ENCODE assay signal across 1 cellular context in genomic region chr17:31558748-31559646, GRCh38.
TF ChIP-seq lines count a peak whose summit lies in the region.

No MANE protein-coding gene starts in this region.

TF ChIP-seq in K562, 482 proteins besides CTCF, POLR2A, EP300 and RAD21 (continued from another document and continues in another):
- TF ChIP-seq HNRNPLL (IDR thresholded peaks at IDR 0.05; ENCODE audit: low read depth, low read length, poor library complexity, severe bottlenecking) = no peak
- TF ChIP-seq BHLHE40 (IDR thresholded peaks at IDR 0.05; ENCODE audit: low read length) = 0 out of 2 replicates have a peak, but pooled peaks have one; percentile 9
- TF ChIP-seq GATAD2B (IDR thresholded peaks at IDR 0.05; ENCODE audit: borderline replicate concordance) = 0 out of 2 replicates have a peak, but pooled peaks have one; percentile 53
- TF ChIP-seq KDM2B (CRISPR knock-in tag; IDR thresholded peaks at IDR 0.05) = 0 out of 2 replicates have a peak, but pooled peaks have one; percentile 71
- TF ChIP-seq SIN3B (IDR thresholded peaks at IDR 0.05; ENCODE audit: low read depth) = peak; percentile 22; the same call in 1 of the 2 replicates
- TF ChIP-seq, protein P1, sequence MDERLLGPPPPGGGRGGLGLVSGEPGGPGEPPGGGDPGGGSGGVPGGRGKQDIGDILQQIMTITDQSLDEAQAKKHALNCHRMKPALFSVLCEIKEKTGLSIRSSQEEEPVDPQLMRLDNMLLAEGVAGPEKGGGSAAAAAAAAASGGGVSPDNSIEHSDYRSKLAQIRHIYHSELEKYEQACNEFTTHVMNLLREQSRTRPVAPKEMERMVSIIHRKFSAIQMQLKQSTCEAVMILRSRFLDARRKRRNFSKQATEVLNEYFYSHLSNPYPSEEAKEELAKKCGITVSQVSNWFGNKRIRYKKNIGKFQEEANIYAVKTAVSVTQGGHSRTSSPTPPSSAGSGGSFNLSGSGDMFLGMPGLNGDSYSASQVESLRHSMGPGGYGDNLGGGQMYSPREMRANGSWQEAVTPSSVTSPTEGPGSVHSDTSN (CRISPR knock-in tag; IDR thresholded peaks at IDR 0.05; ENCODE audit: low read depth) = no peak
- TF ChIP-seq, protein P1 (tag; conservative IDR thresholded peaks at IDR 0.05; ENCODE audit: low read depth) = no peak
- TF ChIP-seq E2F3 (CRISPR knock-in tag; IDR thresholded peaks at IDR 0.05) = 0 out of 2 replicates have a peak, but pooled peaks have one; percentile 46
- TF ChIP-seq MTA3 (IDR thresholded peaks at IDR 0.05; ENCODE audit: borderline replicate concordance) = peak; percentile 53; the same call in 1 of the 2 replicates
- TF ChIP-seq STAG1 (CRISPR knock-in tag; IDR thresholded peaks at IDR 0.05; ENCODE audit: borderline replicate concordance) = no peak
- no peak for TF ChIP-seq ZNF354B (CRISPR knock-in tag; IDR thresholded peaks at IDR 0.05)
- TF ChIP-seq GABPA (tag; conservative IDR thresholded peaks at IDR 0.05; ENCODE audit: low read depth) = 0 out of 2 replicates have a peak, but pooled peaks have one; percentile 11
- TF ChIP-seq MAFK (IDR thresholded peaks at IDR 0.05; ENCODE audit: low read length) = no peak
- TF ChIP-seq FOSL1 (tag; conservative IDR thresholded peaks at IDR 0.05) = peak; percentile 63
- TF ChIP-seq RBM34 (IDR thresholded peaks at IDR 0.05; ENCODE audit: borderline replicate concordance, insufficient read depth, low read length) = no peak
- TF ChIP-seq ZNF780A (CRISPR knock-in tag; IDR thresholded peaks at IDR 0.05) = no peak
- no peak for TF ChIP-seq ZNF398 (CRISPR knock-in tag; IDR thresholded peaks at IDR 0.05)
- 0 out of 2 replicates have a peak, but pooled peaks have one; percentile 11 for TF ChIP-seq CHD2 (IDR thresholded peaks at IDR 0.05; ENCODE audit: low read depth, low read length)
- TF ChIP-seq YY1 (IDR thresholded peaks at IDR 0.05; ENCODE audit: borderline replicate concordance in 1 of 3, control insufficient read depth in 1 of 3, extremely low read depth in 1 of 3, insufficient read depth in 3 of 3, insufficient read length in 1 of 3, insufficient replicate concordance in 2 of 3, low read depth in 1 of 3, low read length in 2 of 3) = peak in 1 of 3 experiments; percentile 30
- 0 out of 2 replicates have a peak, but pooled peaks have one; percentile 34 for TF ChIP-seq NR3C1 (CRISPR knock-in tag; IDR thresholded peaks at IDR 0.05)
- TF ChIP-seq, protein P2, sequence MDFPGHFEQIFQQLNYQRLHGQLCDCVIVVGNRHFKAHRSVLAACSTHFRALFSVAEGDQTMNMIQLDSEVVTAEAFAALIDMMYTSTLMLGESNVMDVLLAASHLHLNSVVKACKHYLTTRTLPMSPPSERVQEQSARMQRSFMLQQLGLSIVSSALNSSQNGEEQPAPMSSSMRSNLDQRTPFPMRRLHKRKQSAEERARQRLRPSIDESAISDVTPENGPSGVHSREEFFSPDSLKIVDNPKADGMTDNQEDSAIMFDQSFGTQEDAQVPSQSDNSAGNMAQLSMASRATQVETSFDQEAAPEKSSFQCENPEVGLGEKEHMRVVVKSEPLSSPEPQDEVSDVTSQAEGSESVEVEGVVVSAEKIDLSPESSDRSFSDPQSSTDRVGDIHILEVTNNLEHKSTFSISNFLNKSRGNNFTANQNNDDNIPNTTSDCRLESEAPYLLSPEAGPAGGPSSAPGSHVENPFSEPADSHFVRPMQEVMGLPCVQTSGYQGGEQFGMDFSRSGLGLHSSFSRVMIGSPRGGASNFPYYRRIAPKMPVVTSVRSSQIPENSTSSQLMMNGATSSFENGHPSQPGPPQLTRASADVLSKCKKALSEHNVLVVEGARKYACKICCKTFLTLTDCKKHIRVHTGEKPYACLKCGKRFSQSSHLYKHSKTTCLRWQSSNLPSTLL (IDR thresholded peaks at IDR 0.05) = no peak
- peak in 1 of 2 experiments; percentile 43; a peak in 1 of 3 replicates for TF ChIP-seq CBX3 (IDR thresholded peaks at IDR 0.05; ENCODE audit: borderline replicate concordance in 1 of 2, low read length in 2 of 2)
- peak; percentile 25; the same call in 1 of the 2 replicates for TF ChIP-seq TFAP4 (CRISPR knock-in tag; IDR thresholded peaks at IDR 0.05; ENCODE audit: borderline replicate concordance)
- 0 out of 4 replicates have a peak, but pooled peaks have one; percentile 46 to 55 for TF ChIP-seq UBTF (IDR thresholded peaks at IDR 0.05; ENCODE audit: borderline replicate concordance in 1 of 2, low read depth in 2 of 2, low read length in 2 of 2)
- peak; percentile 35 for TF ChIP-seq KDM5B (IDR thresholded peaks at IDR 0.05; ENCODE audit: insufficient replicate concordance, low read depth, low read length)
- peak; percentile 97 for TF ChIP-seq MGA (IDR thresholded peaks at IDR 0.05)
- TF ChIP-seq KAT2B (IDR thresholded peaks at IDR 0.05; ENCODE audit: low read depth, low read length) = no peak
- TF ChIP-seq TSC22D4 (tag; IDR thresholded peaks at IDR 0.05) = no peak
- TF ChIP-seq PCBP1 (IDR thresholded peaks at IDR 0.05; ENCODE audit: low read depth, low read length, poor library complexity, severe bottlenecking) = peak; percentile 57
- peak; percentile 58 for TF ChIP-seq ZBTB33 (CRISPR knock-in tag; IDR thresholded peaks at IDR 0.05)
- no peak for TF ChIP-seq WHSC1 (IDR thresholded peaks at IDR 0.05; ENCODE audit: low read length)
- TF ChIP-seq ETV5 (CRISPR knock-in tag; IDR thresholded peaks at IDR 0.05; ENCODE audit: low read depth) = 0 out of 2 replicates have a peak, but pooled peaks have one; percentile 21
